Comparison of ENCODE assay signal across 8 cellular contexts in the genomic region with DNA sequence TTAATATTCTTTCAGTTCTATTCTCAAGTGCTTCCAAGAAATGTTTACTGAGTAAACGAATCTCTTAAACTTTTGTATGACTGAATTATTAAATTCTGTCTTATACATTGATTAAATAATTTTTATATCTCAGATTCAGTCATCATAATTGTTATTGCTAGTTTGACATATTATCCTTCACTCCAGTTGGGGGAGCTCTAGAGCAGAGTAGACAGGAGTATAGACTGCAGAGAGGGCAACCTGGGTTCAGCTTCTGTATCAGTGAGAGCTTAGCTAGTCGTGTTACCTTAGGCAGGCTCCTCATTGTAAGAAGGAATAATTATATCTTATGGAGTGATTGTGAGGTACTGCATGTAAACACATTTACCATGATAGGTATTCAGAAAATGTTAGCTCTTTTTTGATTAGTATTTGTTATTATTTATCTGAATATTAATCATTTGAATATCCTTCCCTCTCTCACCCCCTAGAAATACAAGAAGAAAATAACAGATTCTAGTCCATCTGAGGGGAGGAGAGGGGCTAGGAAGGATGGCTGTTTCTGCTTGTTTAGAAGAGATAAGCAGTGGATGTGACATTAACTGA. TPM values are rescaled to one million over a fixed set of nuclear protein-coding genes. Genes with fewer than 3 reads are reported as not detected.
DNase-seq lines count a peak whose midpoint lies in the region; ATAC-seq and TF ChIP-seq lines count a peak whose summit lies in the region.

No MANE protein-coding gene starts in this region.

- H3K4me2 ChIP-seq in OCI-LY7 (ENCODE audit: low read length), result no peak overlapping the region

- no peak for TF ChIP-seq POLR2A in right lobe of liver (IDR thresholded peaks at IDR 0.05)

- peak; percentile 11 for DNase-seq in NCI-H510A treated with DMSO at 0.1 percent for 48 hours (lab: John Stamatoyannopoulos, UW)
- DNase-seq in NCI-H510A (lab: John Stamatoyannopoulos, UW), result no peak
- peak; percentile 63 for DNase-seq in OCI-LY7 (ENCODE audit: low spot score)
- peak; percentile 29 to 66 for DNase-seq in T47D (ENCODE audit: low read depth in 1 of 2, low spot score in 1 of 2)
- peak in 1 of 3 donors; percentile 44 for DNase-seq in right lobe of liver
- no peak for DNase-seq in retina

- H3K9me2 ChIP-seq in OCI-LY7 (ENCODE audit: insufficient read depth, low read length), result no peaks in the 10 kb centered on the region

- H3K36me3 ChIP-seq in OCI-LY7 (ENCODE audit: insufficient read depth, low read length) (peaks cover 29% of the 10 kb centered on the region), right lobe of liver (peaks cover 0 to 6% (median 0%) of the 10 kb centered on the region in 4 donors)

- TF ChIP-seq CTCF in OCI-LY7 (conservative IDR thresholded peaks at IDR 0.05; ENCODE audit: low read length) (peak; percentile 88), right lobe of liver (IDR thresholded peaks at IDR 0.05) (peak; percentile 53 to 71 (median 65))

- no peak overlapping the region for H2AFZ ChIP-seq in OCI-LY7 (ENCODE audit: low read length)

- 26% methylated on average over 2 of the region's 2 CpGs for WGBS in right lobe of liver (ENCODE audit: insufficient coverage, low coverage, low lambda C conversion rate, missing lambda C conversion rate)

- POLR2A ChIA-PET in OCI-LY7 (lab: Charles Lee), result interaction anchor here (0.5 to 1.3 kb wide), 2 partner anchors 10 to 1073 kb away, joined by 3 to 4 read pairs; no protein-coding TSS in a partner anchor

- H4K20me1 ChIP-seq in OCI-LY7 (ENCODE audit: insufficient read depth, low read length), result peaks cover 5% of the 10 kb centered on the region; the same call in 1 of the 2 replicates

- H3K79me2 ChIP-seq in OCI-LY7 (ENCODE audit: insufficient read depth, low read depth, low read length), result no peaks in the 10 kb centered on the region

- H3K4me3 ChIP-seq in OCI-LY7 (ENCODE audit: low read depth, low read length, poor library complexity, severe bottlenecking) (no peak overlapping the region), right lobe of liver (no peak overlapping the region)

- BruUV-seq in OCI-LY7 (replicated peaks; lab: Mats Ljungman, UMichigan), result no TSS peak

- intact Hi-C loops in OCI-LY7 (cut with micrococcal nuclease; ENCODE audit: unreplicated experiment), result no loop called here
- intact Hi-C loops in right lobe of liver (cut with DNase I), result no loop called here

- H3K4me1 ChIP-seq in OCI-LY7 (ENCODE audit: insufficient read depth, low read length, poor library complexity, severe bottlenecking), result no peaks in the 10 kb centered on the region
- H3K4me1 ChIP-seq in right lobe of liver, result no peaks in the 10 kb centered on the region

- in situ Hi-C loops in T47D (cut with HindIII; ENCODE audit: low pct_unique_long_range_greater_than_20kb, low sequenced_read_pairs), result no loop called here

- H3K9me3 ChIP-seq in OCI-LY7 (ENCODE audit: low read length), result no peaks in the 10 kb centered on the region
- H3K9me3 ChIP-seq in right lobe of liver, result no peaks in the 10 kb centered on the region

- no peak overlapping the region for H3K27ac ChIP-seq in OCI-LY7 (ENCODE audit: low read depth, low read length, poor library complexity, severe bottlenecking)
- H3K27ac ChIP-seq in right lobe of liver, result no peak overlapping the region

- no peaks in the 10 kb centered on the region for H3K27me3 ChIP-seq in right lobe of liver

- ATAC-seq in GM19438 (IDR thresholded peaks at IDR 0.05; ENCODE audit: low read depth, unreplicated experiment) (peak; percentile 96), HG03354 (IDR thresholded peaks at IDR 0.05; ENCODE audit: poor library complexity, severe bottlenecking, unreplicated experiment) (peak; percentile 94), right lobe of liver (peak; percentile 90 to 95 (median 92))

- CTCF ChIA-PET in OCI-LY7 (lab: Charles Lee; ENCODE audit: unreplicated experiment), result interaction anchor here (0.6 to 1.1 kb wide), 2 partner anchors 10 to 42 kb away, joined by 3 read pairs; no protein-coding TSS in a partner anchor

RNA-seq across cellular contexts. Expression of gene ZCWPW2, which starts 31.0 kb away (rescaled TPM):
- not detected in 2 replicates for total RNA-seq in OCI-LY7 (2014; rRNA removed; shearing (Covaris generic))
- total RNA-seq in OCI-LY7 (2022), result 0.31 and 0.32 TPM in 2 replicates
- under 1 TPM in 3 of 6 experiments, not detected in 3; 0.18 to 0.24 (median 0.20) TPM for total RNA-seq in right lobe of liver

RNA-seq across cellular contexts. Expression of gene AZI2, which starts 31.1 kb away (rescaled TPM):
- 16.1 and 16.4 TPM in 2 replicates for total RNA-seq in OCI-LY7 (2014; rRNA removed; shearing (Covaris generic))
- 41.5 and 45.0 TPM in 2 replicates for total RNA-seq in OCI-LY7 (2022)
- 10 to 100 TPM; 20.2 to 54.9 (median 33.5) TPM for total RNA-seq in right lobe of liver

Comparison
In these comparisons a context has a peak if more than half of its experiments do, and no peak if none do; other contexts are left out.
1. DNase-seq: peak in NCI-H510A treated with DMSO at 0.1 percent for 48 hours (single experiment), OCI-LY7 (single experiment) and T47D (2 of 2); none in NCI-H510A (single experiment) and retina (single experiment).
2. Peak in every context shown above with its lines, with median percentiles within 50 percentile points of each other: ATAC-seq.